In genomic region chr12:62813031-62813829, GRCh38 we compare ENCODE assay signal across 8 cellular contexts.
DNase-seq lines count a peak whose midpoint lies in the region; TF ChIP-seq lines count a peak whose summit lies in the region.

No MANE protein-coding gene starts in this region.

- H3K4me1 ChIP-seq in ES-I3 (ENCODE audit: insufficient read depth, low read length) (0 out of 2 replicates have a peak, but pooled peaks cover 7% of the 10 kb centered on the region), GM23248 (ENCODE audit: insufficient read depth) (no peaks in the 10 kb centered on the region; the same call in 1 of the 2 replicates), ovary (ENCODE audit: insufficient read depth) (no peaks in the 10 kb centered on the region), Caco-2 (peaks cover 8% of the 10 kb centered on the region)

- DNase-seq in GM23248: peak; percentile 88
- peak; percentile 81 for DNase-seq in NCI-H69 (lab: John Stamatoyannopoulos, UW)
- DNase-seq in activated naive CD4-positive, alpha-beta T cell treated with Interleukin-2 at 50 U/mL for 16 hours: peak; percentile 31
- DNase-seq in globus pallidus (ENCODE audit: low spot score): peak; percentile 81
- DNase-seq in ovary: peak; percentile 51 to 84 (median 61)
- no peak for DNase-seq in central memory CD4-positive, alpha-beta T cell
- no peak for DNase-seq in Caco-2

- CTCF ChIA-PET in Caco-2 (lab: Charles Lee): no interaction called here

- H3K27ac ChIP-seq in GM23248: no peak overlapping the region
- H3K27ac ChIP-seq in ovary: no peak overlapping the region

- no peaks in the 10 kb centered on the region for H3K36me3 ChIP-seq in ES-I3 (ENCODE audit: insufficient read depth, low read length)
- H3K36me3 ChIP-seq in GM23248 (ENCODE audit: low read depth): no peaks in the 10 kb centered on the region
- H3K36me3 ChIP-seq in ovary: no peaks in the 10 kb centered on the region
- H3K36me3 ChIP-seq in Caco-2 (ENCODE audit: control insufficient read depth, insufficient read depth, low read length): no peaks in the 10 kb centered on the region; the same call in 1 of the 2 replicates

- no peaks in the 10 kb centered on the region for H3K9me2 ChIP-seq in GM23248 (ENCODE audit: insufficient read depth)

- TF ChIP-seq CTCF in ovary (IDR thresholded peaks at IDR 0.05) (peak; percentile 4 to 16 (median 6)), Caco-2 (IDR thresholded peaks at IDR 0.05; ENCODE audit: insufficient read depth in 1 of 2, low read depth in 1 of 2, low read length in 1 of 2, severe bottlenecking in 1 of 2, unreplicated experiment in 1 of 2) (peak in 1 of 2 experiments; percentile 4)

- H3K36me3 Mint-ChIP-seq in Caco-2 (ENCODE audit: insufficient read depth, unreplicated experiment): peaks cover 79% of the 10 kb centered on the region

- H4K20me1 ChIP-seq in GM23248 (ENCODE audit: insufficient read depth): no peaks in the 10 kb centered on the region

- peak overlapping the region; percentile 85 for H2AFZ ChIP-seq in GM23248

- intact Hi-C loops in ovary (cut with DNase I): loop anchor here in 2 of 4 donors (5.0 to 10.0 kb wide), 2 partner anchors 122 to 254 kb away; partner anchors contain the start of gene PPM1H (in 1 of the 2)
- intact Hi-C loops in Caco-2 (cut with micrococcal nuclease; ENCODE audit: unreplicated experiment): no loop called here

- no TSS peak for BruUV-seq in Caco-2 (replicated peaks; lab: Mats Ljungman, UMichigan)

- H3K27ac Mint-ChIP-seq in Caco-2 (ENCODE audit: unreplicated experiment): no peak overlapping the region

- H3F3A ChIP-seq in GM23248 (ENCODE audit: insufficient read depth): no peaks in the 10 kb centered on the region

- H3K4me1 Mint-ChIP-seq in Caco-2 (ENCODE audit: low read depth, unreplicated experiment): peaks cover 33% of the 10 kb centered on the region

- POLR2A ChIA-PET in Caco-2 (lab: Charles Lee): no interaction called here

- no peaks in the 10 kb centered on the region for H3K79me2 ChIP-seq in GM23248 (ENCODE audit: insufficient read depth)

- H3K9me3 ChIP-seq in ES-I3 (ENCODE audit: control insufficient read depth, insufficient read depth, low read length) (no peaks in the 10 kb centered on the region), GM23248 (ENCODE audit: low read depth) (no peaks in the 10 kb centered on the region), ovary (no peaks in the 10 kb centered on the region), Caco-2 (no peaks in the 10 kb centered on the region)

- H3K27me3 ChIP-seq in GM23248 (replicated peaks; ENCODE audit: insufficient read depth) (peaks cover 19% of the 10 kb centered on the region), ovary (no peaks in the 10 kb centered on the region), Caco-2 (replicated peaks; ENCODE audit: control insufficient read depth, insufficient read depth, low read length) (no peaks in the 10 kb centered on the region)

- H3K9me3 Mint-ChIP-seq in Caco-2 (ENCODE audit: unreplicated experiment): no peaks in the 10 kb centered on the region

- H3K4me3 Mint-ChIP-seq in Caco-2 (ENCODE audit: unreplicated experiment): no peak overlapping the region

- H3K9ac ChIP-seq in ES-I3 (ENCODE audit: low read depth, low read length): 0 out of 2 replicates have a peak overlapping the region, but pooled peaks have one; percentile 2
- H3K9ac ChIP-seq in GM23248: no peak overlapping the region

- peak overlapping the region; percentile 86 for H3K4me2 ChIP-seq in GM23248 (ENCODE audit: unreplicated experiment)

- TF ChIP-seq EP300 in ovary (IDR thresholded peaks at IDR 0.05): no peak

- TF ChIP-seq POLR2A in ovary (IDR thresholded peaks at IDR 0.05): no peak

- 4 to 5% methylated on average over 18 of the region's 18 CpGs for WGBS in GM23248 (ENCODE audit: low coverage in 1 of 2, low lambda C conversion rate in 2 of 2, missing lambda C conversion rate in 2 of 2), 2 experiments
- WGBS in ovary, 3 donors: 17 to 22% (median 18%) methylated on average over 18 of the region's 18 CpGs

- in situ Hi-C loops in GM23248 (cut with MboI): loop anchor here (10.0 kb wide), 1 partner anchor 252 kb away; no protein-coding TSS in a partner anchor

- H3K4me3 ChIP-seq in GM23248 (peak overlapping the region; percentile 61), ovary (no peak overlapping the region), Caco-2 (ENCODE audit: low read depth, low read length) (no peak overlapping the region)

- H3K27me3 Mint-ChIP-seq in Caco-2 (ENCODE audit: insufficient read depth, unreplicated experiment): no peaks in the 10 kb centered on the region

Comparison
In these comparisons a context has a peak if more than half of its experiments do, and no peak if none do; other contexts are left out.
1. DNase-seq: peak in GM23248 (single experiment), NCI-H69 (single experiment), activated naive CD4-positive, alpha-beta T cell treated with Interleukin-2 at 50 U/mL for 16 hours (single experiment), globus pallidus (single experiment) and ovary (5 of 5); none in central memory CD4-positive, alpha-beta T cell (single experiment) and Caco-2 (0 of 2).